Comparison of ENCODE assay signal across 8 cellular contexts in the genomic region with DNA sequence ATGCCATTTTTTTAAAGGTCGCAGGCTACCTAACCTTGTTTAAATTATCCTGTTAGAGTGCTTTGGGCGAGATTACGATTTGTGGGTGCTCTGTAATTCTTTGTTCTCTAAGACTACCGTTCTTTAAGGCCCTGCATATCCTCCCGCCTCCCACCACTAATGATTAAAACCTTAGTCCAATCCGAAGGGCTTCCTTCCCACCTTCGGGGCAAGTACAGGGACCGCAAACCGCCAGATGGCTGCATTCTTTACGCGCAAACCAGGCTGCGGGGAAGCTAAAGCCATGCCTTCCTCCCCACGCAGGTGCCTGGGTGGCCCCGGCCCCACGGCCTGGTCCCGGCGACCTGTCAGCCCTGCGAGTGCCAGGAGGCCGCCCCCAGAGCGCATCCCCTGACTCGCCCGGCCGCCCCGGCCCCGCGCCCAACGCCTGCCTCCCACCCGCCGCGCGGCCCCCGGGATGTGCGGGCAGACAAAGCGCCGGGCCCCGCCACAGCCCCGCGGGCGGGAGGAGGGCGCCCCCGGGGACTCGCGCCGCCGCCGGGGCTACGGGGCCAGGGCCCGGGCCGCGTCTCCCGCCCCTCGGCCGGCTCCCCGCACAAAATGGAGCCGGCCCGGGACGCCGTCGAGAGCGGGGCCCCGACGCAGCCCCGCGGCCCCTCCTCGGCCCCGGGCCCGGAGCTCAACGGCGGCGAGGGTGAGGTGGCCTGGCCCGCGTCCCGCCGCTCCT. TPM values are rescaled to one million over a fixed set of nuclear protein-coding genes. Genes with fewer than 3 reads are reported as not detected.
A peak's percentile ranks its signal among the peaks of the same experiment; 100 is the strongest.
DNase-seq lines count a peak whose midpoint lies in the region; ATAC-seq and TF ChIP-seq lines count a peak whose summit lies in the region.

No MANE protein-coding gene starts in this region.

- H3K9me3 ChIP-seq in left lung, result no peaks in the 10 kb centered on the region

- no peaks in the 10 kb centered on the region for H3K36me3 ChIP-seq in left lung

- POLR2A ChIA-PET in HEK293T (lab: Yijun Ruan, JAX), result interaction anchor here (1.0 to 2.6 kb wide), 11 partner anchors 10 to 308 kb away, joined by 3 to 10 read pairs (median 5); partner anchors contain the start of genes GLT8D2, HSP90B1 and TDG

- intact Hi-C loops in activated CD4-positive, alpha-beta T cell treated with anti-CD3 and anti-CD28 coated beads, Interleukin-2, amount 10 ng/mL, durations not matched to agents 24 days and 14 days (cut with micrococcal nuclease), result loop anchor here (1.0 to 5.0 kb wide), 4 partner anchors 80 to 970 kb away; partner anchors contain the start of genes EID3, HSP90B1, TXNRD1 and WASHC4
- intact Hi-C loops in left lung (cut with DNase I), result no loop called here

- DNase-seq in HEK293T (ENCODE audit: extremely low spot score) (peak; percentile 26), NCI-H1105 treated with DMSO at 0.1 percent for 48 hours (lab: John Stamatoyannopoulos, UW) (peak; percentile 42), coronary artery (ENCODE audit: low spot score) (no peak), left lung (peak; percentile 42 to 90), NCI-H510A (lab: John Stamatoyannopoulos, UW) (no peak)
- DNase-seq in activated CD4-positive, alpha-beta T cell treated with anti-CD3 and anti-CD28 coated beads, Interleukin-2, amount 10 ng/mL, durations not matched to agents 24 days and 14 days, result peak; percentile 86
- peak; percentile 29 to 31 for DNase-seq in stimulated activated CD4-positive, alpha-beta T cell treated with anti-CD3 and anti-CD28 coated beads, Interleukin-2, amount 100 ng/mL, for 48 hours

- CTCF ChIA-PET in HEK293T (lab: Yijun Ruan, JAX), result no interaction called here

- H3K27me3 Mint-ChIP-seq in activated CD4-positive, alpha-beta T cell treated with anti-CD3 and anti-CD28 coated beads, Interleukin-2, amount 10 ng/mL, durations not matched to agents 24 days and 14 days, result peaks cover 11% of the 10 kb centered on the region

- H3K4me1 Mint-ChIP-seq in activated CD4-positive, alpha-beta T cell treated with anti-CD3 and anti-CD28 coated beads, Interleukin-2, amount 10 ng/mL, durations not matched to agents 24 days and 14 days, result peaks cover 16% of the 10 kb centered on the region

- H3K9me3 Mint-ChIP-seq in activated CD4-positive, alpha-beta T cell treated with anti-CD3 and anti-CD28 coated beads, Interleukin-2, amount 10 ng/mL, durations not matched to agents 24 days and 14 days, result no peaks in the 10 kb centered on the region

- H3K4me3 Mint-ChIP-seq in activated CD4-positive, alpha-beta T cell treated with anti-CD3 and anti-CD28 coated beads, Interleukin-2, amount 10 ng/mL, durations not matched to agents 24 days and 14 days, result peak overlapping the region; percentile 87

- peak; percentile 2 for ATAC-seq in left lung

- peak overlapping the region; percentile 88 for H3K4me3 ChIP-seq in GM12875 (ENCODE audit: low read depth, low read length)
- peak overlapping the region; percentile 94 for H3K4me3 ChIP-seq in coronary artery
- peak overlapping the region; percentile 62 to 67 for H3K4me3 ChIP-seq in left lung

- no peaks in the 10 kb centered on the region for H3K27me3 ChIP-seq in left lung

- peak overlapping the region; percentile 91 for H3K27ac Mint-ChIP-seq in activated CD4-positive, alpha-beta T cell treated with anti-CD3 and anti-CD28 coated beads, Interleukin-2, amount 10 ng/mL, durations not matched to agents 24 days and 14 days

- H3K4me1 ChIP-seq in left lung, result peaks cover 9 to 47% of the 10 kb centered on the region in 2 donors

- TF ChIP-seq CTCF in GM12875 (IDR thresholded peaks at IDR 0.05; ENCODE audit: borderline replicate concordance, insufficient read depth, low read depth, low read length) (no peak), coronary artery (IDR thresholded peaks at IDR 0.05) (no peak), left lung (IDR thresholded peaks at IDR 0.05) (no peak)

- H3K27ac ChIP-seq in coronary artery (peak overlapping the region; percentile 92 to 98), left lung (peak overlapping the region; percentile 87 to 88)

- peaks cover 5% of the 10 kb centered on the region for H3K36me3 Mint-ChIP-seq in activated CD4-positive, alpha-beta T cell treated with anti-CD3 and anti-CD28 coated beads, Interleukin-2, amount 10 ng/mL, durations not matched to agents 24 days and 14 days (ENCODE audit: low read depth)

TF ChIP-seq in HEK293T, 16 proteins besides CTCF, POLR2A, EP300 and RAD21:
- TF ChIP-seq TARDBP (IDR thresholded peaks at IDR 0.05) (no peak), LEF1 (IDR thresholded peaks at IDR 0.05; ENCODE audit: borderline replicate concordance) (no peak), FOXM1 (IDR thresholded peaks at IDR 0.05; ENCODE audit: borderline replicate concordance) (no peak), NFRKB (IDR thresholded peaks at IDR 0.05) (no peak), PKNOX1 (IDR thresholded peaks at IDR 0.05) (no peak), HDGF (IDR thresholded peaks at IDR 0.05; ENCODE audit: borderline replicate concordance) (no peak), BHLHE40 (IDR thresholded peaks at IDR 0.05; ENCODE audit: borderline replicate concordance) (no peak), FOXA1 (IDR thresholded peaks at IDR 0.05) (no peak), ZNF384 (IDR thresholded peaks at IDR 0.05) (no peak), ELF4 (IDR thresholded peaks at IDR 0.05) (no peak), SUZ12 (IDR thresholded peaks at IDR 0.05) (no peak), ARNT (IDR thresholded peaks at IDR 0.05) (no peak), L3MBTL2 (conservative IDR thresholded peaks at IDR 0.05) (no peak), SP1 (IDR thresholded peaks at IDR 0.05) (no peak), FOXK2 (IDR thresholded peaks at IDR 0.05) (no peak), CTBP1 (IDR thresholded peaks at IDR 0.05; ENCODE audit: borderline replicate concordance) (no peak)

RNA-seq across cellular contexts. Expression of gene NFYB, which starts 0.7 kb away (rescaled TPM):
- 25.4 and 28.6 TPM in 2 replicates for total RNA-seq in activated CD4-positive, alpha-beta T cell treated with anti-CD3 and anti-CD28 coated beads, Interleukin-2, amount 10 ng/mL, durations not matched to agents 24 days and 14 days
- 10 to 100 TPM; 25.0 to 29.8 TPM for total RNA-seq in left lung

Comparison
In these comparisons a context has a peak if more than half of its experiments do, and no peak if none do; other contexts are left out.
1. DNase-seq: peak in HEK293T (single experiment), NCI-H1105 treated with DMSO at 0.1 percent for 48 hours (single experiment), activated CD4-positive, alpha-beta T cell treated with anti-CD3 and anti-CD28 coated beads, Interleukin-2, amount 10 ng/mL, durations not matched to agents 24 days and 14 days (single experiment), left lung (2 of 2) and stimulated activated CD4-positive, alpha-beta T cell treated with anti-CD3 and anti-CD28 coated beads, Interleukin-2, amount 100 ng/mL, for 48 hours (2 of 2); none in coronary artery (single experiment) and NCI-H510A (single experiment).
2. Peak in every context shown above with its lines, with median percentiles within 50 percentile points of each other: H3K4me3 ChIP-seq.